Comparison of ENCODE assay signal across 5 cellular contexts in genomic region chr5:144473650-144474049, GRCh38.
"Had no signal": no experiment of that assay in that cellular context is flagged by ENCODE, and none has a peak within 500 bp of the region (broad histone marks: within the 10 kb centered on the region; RNA-seq: fewer than 3 reads in every experiment).

No MANE protein-coding gene starts in this region.

- H3K27ac ChIP-seq: HL-60 had no signal

- DNase-seq: IMR-90, KBM-7 had no signal

- H3K4me3 ChIP-seq: K562 had no signal

- ATAC-seq: HepG2, K562 had no signal
